13 cellular contexts compared by ENCODE assay signal in the genomic region with DNA sequence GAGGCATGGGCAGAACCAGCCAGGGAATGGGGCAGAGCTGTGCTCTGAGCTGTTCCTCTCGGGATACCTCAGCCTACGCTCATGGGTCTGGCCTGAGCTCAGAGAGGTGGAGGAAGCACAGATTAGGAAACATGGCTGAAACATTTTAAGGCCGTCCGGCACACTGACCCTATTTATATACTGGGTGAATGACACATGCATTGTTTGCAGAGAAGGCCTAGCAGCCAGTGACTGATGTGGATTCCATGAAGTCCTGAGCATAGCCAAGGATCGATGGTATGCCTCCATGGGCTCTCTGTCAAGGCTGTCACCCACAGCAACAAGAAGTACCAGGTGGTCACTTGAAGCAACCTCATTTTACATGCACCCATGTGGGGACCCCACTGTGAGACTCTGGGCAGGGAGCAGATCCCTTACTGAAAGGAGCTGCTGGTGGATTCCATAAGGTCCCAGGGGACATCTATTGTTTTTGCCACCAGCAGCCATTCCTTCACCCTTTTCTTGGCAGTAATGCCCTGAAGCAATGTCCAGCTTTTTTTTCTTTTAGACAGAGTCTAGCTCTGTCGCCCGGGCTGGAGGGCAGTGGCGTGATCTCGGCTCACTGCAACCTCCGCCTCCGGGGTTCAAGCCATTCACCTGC. TPM values are rescaled to one million over a fixed set of nuclear protein-coding genes. Genes with fewer than 3 reads are reported as not detected.
A peak's percentile ranks its signal among the peaks of the same experiment; 100 is the strongest.
DNase-seq lines count a peak whose midpoint lies in the region; ATAC-seq, FAIRE-seq and TF ChIP-seq lines count a peak whose summit lies in the region.
"Had no signal": no experiment of that assay in that cellular context is flagged by ENCODE, and none has a peak within 500 bp of the region (broad histone marks: within the 10 kb centered on the region; RNA-seq: fewer than 3 reads in every experiment).

No MANE protein-coding gene starts in this region.

- H3K9ac ChIP-seq in IMR-90 (ENCODE audit: low read depth, low read length) (peak overlapping the region; percentile 17; the same call in 1 of the 2 replicates), neural progenitor cell (no peak overlapping the region)

- peak overlapping the region; percentile 88 for H2BK5ac ChIP-seq in IMR-90 (ENCODE audit: low read depth, low read length, poor library complexity, severe bottlenecking)

- peak overlapping the region; percentile 92 for H3K4ac ChIP-seq in IMR-90 (ENCODE audit: low read depth, low read length)

- H3K4me3 ChIP-seq in IMR-90 (ENCODE audit: insufficient read depth, low read depth, low read length) (no peak overlapping the region), choroid plexus epithelial cell (ENCODE audit: low read depth, low read length) (no peak overlapping the region), neural progenitor cell (no peak overlapping the region)
- H3K4me3 ChIP-seq: esophagus squamous epithelium, prostate gland, tibial nerve had no signal

- peaks cover 23% of the 10 kb centered on the region for H3K79me2 ChIP-seq in neural progenitor cell (ENCODE audit: low read depth)

- H3K27me3 ChIP-seq in IMR-90 (ENCODE audit: control insufficient read depth, insufficient read depth, low read length) (no peaks in the 10 kb centered on the region), neural progenitor cell (no peaks in the 10 kb centered on the region)
- H3K27me3 ChIP-seq: esophagus squamous epithelium, tibial nerve had no signal

- peak overlapping the region; percentile 48 to 89; a peak in 3 of 4 replicates for H4K8ac ChIP-seq in IMR-90 (ENCODE audit: low read depth in 2 of 2, low read length in 2 of 2)

- H3K4me1 Mint-ChIP-seq in neural progenitor cell = peaks cover 54% of the 10 kb centered on the region

- H3K36me3 ChIP-seq in IMR-90 (ENCODE audit: control insufficient read depth, insufficient read depth, low read length) = peaks cover 15% of the 10 kb centered on the region
- no peaks in the 10 kb centered on the region for H3K36me3 ChIP-seq in neural progenitor cell
- H3K36me3 ChIP-seq: prostate gland had no signal

- peak overlapping the region; percentile 34; the same call in 1 of the 2 replicates for H3K14ac ChIP-seq in IMR-90 (replicated peaks; ENCODE audit: low read depth, low read length)

- POLR2A ChIA-PET in IMR-90 (lab: Charles Lee; ENCODE audit: unreplicated experiment) = no interaction called here

- H3K27ac ChIP-seq in IMR-90 (ENCODE audit: insufficient read depth, low read length) (peak overlapping the region; percentile 67), neural progenitor cell (no peak overlapping the region)
- H3K27ac ChIP-seq: prostate gland, tibial nerve had no signal

- H3K9me1 ChIP-seq in IMR-90 (ENCODE audit: insufficient read depth, low read length) = peaks cover 12% of the 10 kb centered on the region

- BruUV-seq in IMR-90 (replicated peaks; lab: Mats Ljungman, UMichigan) = no TSS peak

- H2AK9ac ChIP-seq in IMR-90 (replicated peaks; ENCODE audit: low read depth, low read length, poor library complexity) = peak overlapping the region; percentile 96

- in situ Hi-C loops in IMR-90 (cut with MboI; ENCODE audit: low sequenced_read_pairs) = no loop called here

- H3K23ac ChIP-seq in IMR-90 (ENCODE audit: low read depth, low read length) = peak overlapping the region; percentile 33

- H3K27me3 Mint-ChIP-seq in neural progenitor cell (ENCODE audit: insufficient read depth, low read depth) = peaks cover 18% of the 10 kb centered on the region
- H3K27me3 Mint-ChIP-seq: activated CD4-positive, alpha-beta memory T cell treated with anti-CD3 and anti-CD28 coated beads, Interleukin-2, amount 10 ng/mL, durations not matched to agents 7 days and 5 days had no signal

- H2AFZ ChIP-seq in IMR-90 (replicated peaks; ENCODE audit: low read length, poor library complexity) (peak overlapping the region; percentile 91), neural progenitor cell (replicated peaks) (no peak overlapping the region)

- peak overlapping the region; percentile 18; the same call in 1 of the 3 replicates for H2BK15ac ChIP-seq in IMR-90 (ENCODE audit: low read depth, low read length)

- no peak overlapping the region; the same call in 1 of the 2 replicates for H3K18ac ChIP-seq in IMR-90 (ENCODE audit: low read depth, low read length)

- peak overlapping the region; percentile 81 for H4K91ac ChIP-seq in IMR-90 (ENCODE audit: insufficient read depth, low read depth, low read length)

- ATAC-seq in IMR-90 (ENCODE audit: low read depth) (peak; percentile 13), HG02798 (IDR thresholded peaks at IDR 0.05; ENCODE audit: poor library complexity, unreplicated experiment) (no peak), sciatic nerve (no peak)

- intact Hi-C loops in IMR-90 (cut with micrococcal nuclease) = loop anchor here (2.0 to 5.0 kb wide), 2 partner anchors 64 to 154 kb away; a partner anchor contains a TSS
- intact Hi-C loops in sciatic nerve (cut with DNase I) = no loop called here

- TF ChIP-seq POLR2A in IMR-90 (IDR thresholded peaks at IDR 0.05; ENCODE audit: low read depth, low read length) (no peak), GM12892 (IDR thresholded peaks at IDR 0.05; ENCODE audit: low read depth, low read length) (no peak)

- no peaks in the 10 kb centered on the region for H3K9me3 Mint-ChIP-seq in neural progenitor cell
- H3K9me3 Mint-ChIP-seq: activated CD4-positive, alpha-beta memory T cell treated with anti-CD3 and anti-CD28 coated beads, Interleukin-2, amount 10 ng/mL, durations not matched to agents 7 days and 5 days had no signal

- no CpG with 5 or more reads among the region's 11 CpGs for WGBS in IMR-90 (ENCODE audit: extremely low coverage in 2 of 2, insufficient read length in 1 of 2), 2 experiments

- peak overlapping the region; percentile 87 for H2AK5ac ChIP-seq in IMR-90 (ENCODE audit: low read depth, low read length)

- peak overlapping the region; percentile 58; the same call in 1 of the 2 replicates for H4K5ac ChIP-seq in IMR-90 (ENCODE audit: low read depth, low read length)

- TF ChIP-seq CTCF in IMR-90 (conservative IDR thresholded peaks at IDR 0.05; ENCODE audit: low read depth, low read length) (no peak), choroid plexus epithelial cell (conservative IDR thresholded peaks at IDR 0.05; ENCODE audit: low read depth, low read length) (no peak), neural progenitor cell (IDR thresholded peaks at IDR 0.05) (no peak)

- CTCF ChIA-PET in IMR-90 (lab: Yijun Ruan, JAX) = interaction anchor here (1.5 to 4.4 kb wide), 3 partner anchors 41 to 108 kb away, joined by 4 to 57 read pairs (median 7); no protein-coding TSS in a partner anchor

- H3K4me3 Mint-ChIP-seq in neural progenitor cell = no peak overlapping the region
- H3K4me3 Mint-ChIP-seq: activated CD4-positive, alpha-beta memory T cell treated with anti-CD3 and anti-CD28 coated beads, Interleukin-2, amount 10 ng/mL, durations not matched to agents 7 days and 5 days had no signal

- H4K20me1 ChIP-seq in IMR-90 (ENCODE audit: insufficient read depth, low read length) (peaks cover 31% of the 10 kb centered on the region), neural progenitor cell (ENCODE audit: low read depth) (peaks cover 34% of the 10 kb centered on the region)

- peaks cover 0 to 32% of the 10 kb centered on the region in 2 experiments; a peak in 2 of 4 replicates for H3K79me1 ChIP-seq in IMR-90 (ENCODE audit: low read depth in 1 of 2, low read length in 2 of 2)

- peaks cover 36% of the 10 kb centered on the region for H3F3A ChIP-seq in neural progenitor cell (ENCODE audit: low read depth)

- peak overlapping the region; percentile 85 for H2BK120ac ChIP-seq in IMR-90 (ENCODE audit: low read depth, low read length)

- no peak for FAIRE-seq in GM12892 (lab: Jason Lieb, UNC)

- H3K27ac Mint-ChIP-seq in neural progenitor cell = peak overlapping the region; percentile 53
- H3K27ac Mint-ChIP-seq: activated CD4-positive, alpha-beta memory T cell treated with anti-CD3 and anti-CD28 coated beads, Interleukin-2, amount 10 ng/mL, durations not matched to agents 7 days and 5 days had no signal

- peaks cover 23% of the 10 kb centered on the region for H3K4me1 ChIP-seq in IMR-90 (ENCODE audit: control insufficient read depth, insufficient read depth, low read length)
- peaks cover 20% of the 10 kb centered on the region for H3K4me1 ChIP-seq in neural progenitor cell

- H3K4me2 ChIP-seq in IMR-90 (ENCODE audit: low read depth, low read length) (no peak overlapping the region), neural progenitor cell (no peak overlapping the region)

- peak overlapping the region; percentile 54 for H2BK20ac ChIP-seq in IMR-90 (ENCODE audit: low read depth, low read length)

- DNase-seq in EH (ENCODE audit: low read depth) (peak; percentile 84), IMR-90 (peak; percentile 60), choroid plexus epithelial cell (ENCODE audit: low read depth) (peak; percentile 29), neural progenitor cell (ENCODE audit: low spot score) (no peak), NCI-H1092 (lab: John Stamatoyannopoulos, UW) (no peak), GM12892 (ENCODE audit: insufficient read length) (no peak), sciatic nerve (ENCODE audit: low spot score) (no peak)
- DNase-seq: esophagus squamous epithelium, NCI-H524 treated with DMSO at 0.1 percent for 48 hours had no signal

- TF ChIP-seq RAD21 in IMR-90 (IDR thresholded peaks at IDR 0.05; ENCODE audit: low read length) = no peak

- peaks cover 11% of the 10 kb centered on the region for H3K36me3 Mint-ChIP-seq in neural progenitor cell

- no peaks in the 10 kb centered on the region for H3K9me3 ChIP-seq in IMR-90 (ENCODE audit: control insufficient read depth, insufficient read depth, low read length)
- H3K9me3 ChIP-seq in neural progenitor cell (ENCODE audit: low read depth) = no peaks in the 10 kb centered on the region
- H3K9me3 ChIP-seq: esophagus squamous epithelium, prostate gland, tibial nerve had no signal

- no peak overlapping the region for H3K56ac ChIP-seq in IMR-90 (ENCODE audit: extremely low read depth, insufficient read depth, low read length)

- dilution Hi-C loops in IMR-90 (cut with HindIII; ENCODE audit: low sequenced_read_pairs, unreplicated experiment) = no loop called here

TF ChIP-seq in IMR-90, 13 proteins besides CTCF, POLR2A, EP300 and RAD21 (continues in another document):
- TF ChIP-seq SMC3 (IDR thresholded peaks at IDR 0.05; ENCODE audit: low read depth, low read length) (no peak), CEBPB (IDR thresholded peaks at IDR 0.05; ENCODE audit: low read depth, low read length) (no peak), RCOR1 (IDR thresholded peaks at IDR 0.05; ENCODE audit: insufficient replicate concordance, low read length) (no peak), CHD1 (IDR thresholded peaks at IDR 0.05; ENCODE audit: low read depth, low read length) (no peak), MAFK (IDR thresholded peaks at IDR 0.05; ENCODE audit: low read depth, low read length) (no peak)

RNA-seq across cellular contexts. Expression of a gene that starts 8.4 kb away (rescaled TPM):
- total RNA-seq in IMR-90 (2012; rRNA removed) (380 and 776 TPM in 2 replicates), neural progenitor cell (ENCODE audit: low replicate concordance) (1,850 and 2,102 TPM in 2 replicates), sciatic nerve (779 TPM)
- 647 and 742 TPM in 2 replicates for polyA plus RNA-seq in IMR-90 (2012; rRNA removed)
- polyA plus RNA-seq in IMR-90 (2012; cell fraction: cytosol; rRNA removed) = 585 and 1,669 TPM in 2 replicates
- 208 and 388 TPM in 2 replicates for polyA plus RNA-seq in IMR-90 (2012; cell fraction: nucleus; rRNA removed; ENCODE audit: low replicate concordance)
- 1,875 TPM for polyA plus RNA-seq in GM12892 (2012; ENCODE audit: missing spikeins)

Comparison
In these comparisons a context has a peak if more than half of its experiments do, and no peak if none do; other contexts are left out.
1. DNase-seq: peak in EH (single experiment), IMR-90 (single experiment) and choroid plexus epithelial cell (single experiment); none in neural progenitor cell (single experiment), NCI-H1092 (single experiment), GM12892 (single experiment) and sciatic nerve (single experiment).